Comparison of ENCODE assay signal across 19 cellular contexts in the genomic region with DNA sequence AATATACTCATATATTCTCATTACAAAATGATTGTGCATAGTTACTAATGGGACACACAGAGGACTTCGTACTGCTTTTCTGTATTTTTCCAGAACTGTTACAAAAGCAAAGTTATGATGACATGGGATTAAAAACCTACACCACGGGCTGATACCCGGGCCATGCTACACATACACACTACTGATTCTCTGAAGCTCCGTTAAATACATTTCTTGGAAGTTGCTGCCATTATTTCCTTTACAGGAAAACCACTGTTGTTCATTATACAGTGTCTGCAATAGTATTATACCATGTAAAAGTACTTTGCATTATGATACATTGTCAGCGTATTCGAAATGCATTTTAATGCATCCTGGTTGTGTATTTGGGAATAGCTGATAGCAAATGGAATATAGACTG. TPM values are rescaled to one million over a fixed set of nuclear protein-coding genes. Genes with fewer than 3 reads are reported as not detected.
DNase-seq lines count a peak whose midpoint lies in the region; ATAC-seq and TF ChIP-seq lines count a peak whose summit lies in the region.
"Had no signal": no experiment of that assay in that cellular context is flagged by ENCODE, and none has a peak within 500 bp of the region (broad histone marks: within the 10 kb centered on the region; RNA-seq: fewer than 3 reads in every experiment).

No MANE protein-coding gene starts in this region.

- H3K4me2 ChIP-seq in BLaER1 (0 out of 2 replicates have a peak overlapping the region, but pooled peaks have one; percentile 15), DND-41 (ENCODE audit: insufficient read depth, low read length) (peak overlapping the region; percentile 23; the same call in 1 of the 2 replicates), HCT116 (ENCODE audit: low read length) (no peak overlapping the region)
- H3K4me2 ChIP-seq: GM23338 had no signal

- no peaks in the 10 kb centered on the region for H3K9me3 ChIP-seq in BLaER1
- H3K9me3 ChIP-seq in DND-41 (ENCODE audit: insufficient read depth, low read length, severe bottlenecking), result no peaks in the 10 kb centered on the region
- H3K9me3 ChIP-seq in HCT116 (ENCODE audit: control insufficient read depth in 1 of 2, insufficient read depth in 1 of 2, low read depth in 1 of 2, low read length in 2 of 2), result no peaks in the 10 kb centered on the region
- H3K9me3 ChIP-seq: BLaER1 treated with 17β-estradiol and CSF1 and Interleukin-3, amounts not matched to agents 10 nM and 100 nM had no signal

- H3K36me3 Mint-ChIP-seq in glutamatergic neuron (ENCODE audit: unreplicated experiment), result no peaks in the 10 kb centered on the region
- H3K36me3 Mint-ChIP-seq: CD14-positive monocyte; CD8-positive, alpha-beta memory T cell had no signal

- POLR2A ChIA-PET in HCT116 (lab: Charles Lee), result no interaction called here

- 0 out of 2 replicates have a peak overlapping the region, but pooled peaks have one; percentile 8 for H2AFZ ChIP-seq in DND-41 (ENCODE audit: low read depth, low read length)
- H2AFZ ChIP-seq in HCT116 (ENCODE audit: low read depth, low read length, poor library complexity, severe bottlenecking), result no peak overlapping the region
- H2AFZ ChIP-seq: GM23338 had no signal

- H3K9me2 ChIP-seq in HCT116 (ENCODE audit: insufficient read depth), result no peaks in the 10 kb centered on the region

- no peak overlapping the region for H3K4me3 Mint-ChIP-seq in glutamatergic neuron (ENCODE audit: unreplicated experiment)
- H3K4me3 Mint-ChIP-seq: B cell; CD14-positive monocyte; CD4-positive, alpha-beta T cell; CD8-positive, alpha-beta memory T cell; GM23338; H9; HFFc6 had no signal

- TF ChIP-seq CTCF in DND-41 (IDR thresholded peaks at IDR 0.05; ENCODE audit: borderline replicate concordance, extremely low read depth, low read length, poor library complexity, severe bottlenecking) (no peak), HCT116 (IDR thresholded peaks at IDR 0.05 in 2 of 3, conservative IDR thresholded peaks at IDR 0.05 in 1 of 3; ENCODE audit: borderline replicate concordance in 1 of 3, insufficient read depth in 1 of 3, low read depth in 2 of 3, low read length in 2 of 3) (no peak), glutamatergic neuron (IDR thresholded peaks at IDR 0.05; ENCODE audit: partially characterized antibody, unreplicated experiment) (no peak)

- H3K27ac Mint-ChIP-seq in glutamatergic neuron (ENCODE audit: unreplicated experiment), result peak overlapping the region; percentile 79
- H3K27ac Mint-ChIP-seq: CD14-positive monocyte; CD4-positive, alpha-beta T cell; GM23338; H9; HFFc6 had no signal

- RAD21 ChIA-PET in HCT116 (lab: Charles Lee; ENCODE audit: low non-redundant PET in 1 of 2, low total read pairs in 2 of 2, uncharacterized antibody in 2 of 2, unreplicated experiment in 2 of 2), result no interaction called here

- CTCF ChIA-PET in HCT116 (lab: Charles Lee), result no interaction called here

- peaks cover 2% of the 10 kb centered on the region for H3K27me3 Mint-ChIP-seq in glutamatergic neuron (ENCODE audit: unreplicated experiment)
- H3K27me3 Mint-ChIP-seq: B cell had no signal

- H4K20me1 ChIP-seq in BLaER1 (peaks cover 100% of the 10 kb centered on the region), DND-41 (ENCODE audit: insufficient read depth, low read length) (no peaks in the 10 kb centered on the region), HCT116 (ENCODE audit: insufficient read depth) (no peaks in the 10 kb centered on the region)

- H3K27ac ChIP-seq in BLaER1, result no peak overlapping the region
- peak overlapping the region; percentile 41 for H3K27ac ChIP-seq in DND-41 (ENCODE audit: low read length)
- H3K27ac ChIP-seq in HCT116 (ENCODE audit: low read depth, low read length), result no peak overlapping the region
- H3K27ac ChIP-seq: BLaER1 treated with 17β-estradiol and CSF1 and Interleukin-3, amounts not matched to agents 10 nM and 100 nM had no signal

- no peak for TF ChIP-seq POLR2A in HCT116 (IDR thresholded peaks at IDR 0.05; ENCODE audit: borderline replicate concordance, extremely low read depth, insufficient read depth, insufficient read length)

- no peak overlapping the region for H3K9ac ChIP-seq in BLaER1
- no peak overlapping the region for H3K9ac ChIP-seq in DND-41 (ENCODE audit: low read depth, low read length)
- H3K9ac ChIP-seq in HCT116 (ENCODE audit: low read length), result no peak overlapping the region
- H3K9ac ChIP-seq: BLaER1 treated with 17β-estradiol and CSF1 and Interleukin-3, amounts not matched to agents 10 nM and 100 nM had no signal

- ATAC-seq in DND-41 (ENCODE audit: insufficient read depth, low read depth) (peak; percentile 92), HCT116 (no peak)
- ATAC-seq: GM23338 had no signal

- H3K36me3 ChIP-seq in BLaER1 (peaks cover 99% of the 10 kb centered on the region), DND-41 (ENCODE audit: insufficient read depth, low read length) (no peaks in the 10 kb centered on the region), HCT116 (ENCODE audit: control insufficient read depth in 1 of 2, insufficient read depth in 2 of 2, low read length in 2 of 2) (no peaks in the 10 kb centered on the region)

- peaks cover 68% of the 10 kb centered on the region for H3K4me1 Mint-ChIP-seq in glutamatergic neuron (ENCODE audit: low read depth, unreplicated experiment)
- H3K4me1 Mint-ChIP-seq: CD14-positive monocyte had no signal

- H3K4me3 ChIP-seq in BLaER1, result no peak overlapping the region
- H3K4me3 ChIP-seq in DND-41 (ENCODE audit: low read depth in 1 of 2, low read length in 2 of 2), result no peak overlapping the region
- no peak overlapping the region for H3K4me3 ChIP-seq in HCT116 (replicated peaks in 1 of 2; ENCODE audit: low read depth in 1 of 2, low read length in 2 of 2)
- H3K4me3 ChIP-seq: BLaER1 treated with 17β-estradiol and CSF1 and Interleukin-3, amounts not matched to agents 10 nM and 100 nM; GM23338 had no signal

- H3K9me3 Mint-ChIP-seq in glutamatergic neuron (ENCODE audit: unreplicated experiment), result peaks cover 1% of the 10 kb centered on the region
- H3K9me3 Mint-ChIP-seq: CD14-positive monocyte; CD4-positive, alpha-beta T cell; CD8-positive, alpha-beta memory T cell; GM23338; H9; HFFc6 had no signal

- no TSS peak for BruUV-seq in HCT116 (replicated peaks; lab: Mats Ljungman, UMichigan)

- DNase-seq in DND-41, result peak; percentile 34
- DNase-seq in HCT116 (ENCODE audit: low read depth, low spot score), result no peak
- no peak for DNase-seq in glutamatergic neuron
- no peak for DNase-seq in NCI-H69 (lab: John Stamatoyannopoulos, UW)
- no peak for DNase-seq in NCI-H2029 treated with DMSO at 0.1 percent for 48 hours (lab: John Stamatoyannopoulos, UW)
- DNase-seq in retina, result no peak
- DNase-seq: CD4-positive, alpha-beta T cell; CD8-positive, alpha-beta memory T cell; DMS 273 treated with DMSO at 0.1 percent for 48 hours; DMS79; GF-D8; H9; HFFc6 had no signal

- TF ChIP-seq RAD21 in HCT116 (IDR thresholded peaks at IDR 0.05; ENCODE audit: low read depth), result no peak

- H3K27me3 ChIP-seq in BLaER1 (no peaks in the 10 kb centered on the region), DND-41 (ENCODE audit: insufficient read depth, low read length, poor library complexity) (no peaks in the 10 kb centered on the region), HCT116 (ENCODE audit: insufficient read depth, low read length) (peaks cover 92% of the 10 kb centered on the region)
- H3K27me3 ChIP-seq: BLaER1 treated with 17β-estradiol and CSF1 and Interleukin-3, amounts not matched to agents 10 nM and 100 nM had no signal

- H3K79me2 ChIP-seq in DND-41 (ENCODE audit: insufficient read depth, low read length) (no peaks in the 10 kb centered on the region), HCT116 (ENCODE audit: insufficient read depth, low read length) (no peaks in the 10 kb centered on the region)

- intact Hi-C loops in HCT116 (cut with micrococcal nuclease), result no loop called here

- peaks cover 98% of the 10 kb centered on the region for H3K4me1 ChIP-seq in BLaER1
- H3K4me1 ChIP-seq in DND-41 (ENCODE audit: insufficient read depth, low read length), result peaks cover 38% of the 10 kb centered on the region
- no peaks in the 10 kb centered on the region for H3K4me1 ChIP-seq in HCT116 (ENCODE audit: control insufficient read depth in 1 of 2, insufficient read depth in 2 of 2, low read length in 2 of 2)

TF ChIP-seq in HCT116, 20 proteins besides CTCF, POLR2A, EP300 and RAD21:
- TF ChIP-seq YY1 (IDR thresholded peaks at IDR 0.05; ENCODE audit: extremely low read depth, insufficient replicate concordance, low read depth, low read length) (no peak), EZH2 (IDR thresholded peaks at IDR 0.05) (0 out of 2 replicates have a peak, but pooled peaks have one; percentile 86)
- TF ChIP-seq, protein P1, sequence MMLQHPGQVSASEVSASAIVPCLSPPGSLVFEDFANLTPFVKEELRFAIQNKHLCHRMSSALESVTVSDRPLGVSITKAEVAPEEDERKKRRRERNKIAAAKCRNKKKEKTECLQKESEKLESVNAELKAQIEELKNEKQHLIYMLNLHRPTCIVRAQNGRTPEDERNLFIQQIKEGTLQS (IDR thresholded peaks at IDR 0.05), result no peak

RNA-seq across cellular contexts. Expression of a gene that starts 32.5 kb away (rescaled TPM):
- total RNA-seq in HCT116 (2021; ENCODE audit: unreplicated experiment), result 0.30 TPM
- polyA plus RNA-seq in HCT116 (2012), result not detected in 2 replicates
- total RNA-seq in glutamatergic neuron (ENCODE audit: unreplicated experiment), result 412 TPM
- total RNA-seq: G401, H9 had no signal
- polyA plus RNA-seq: CD14-positive monocyte; CD8-positive, alpha-beta memory T cell had no signal

Comparison
In these comparisons a context has a peak if more than half of its experiments do, and no peak if none do; other contexts are left out.
1. RNA of a gene that starts 32.5 kb away (total RNA-seq): 412 TPM in glutamatergic neuron (single experiment); 0.30 TPM in HCT116 (single experiment); every median in the first group is over 100 times any median in the second.